1 cellular context compared by ENCODE assay signal in the genomic region with DNA sequence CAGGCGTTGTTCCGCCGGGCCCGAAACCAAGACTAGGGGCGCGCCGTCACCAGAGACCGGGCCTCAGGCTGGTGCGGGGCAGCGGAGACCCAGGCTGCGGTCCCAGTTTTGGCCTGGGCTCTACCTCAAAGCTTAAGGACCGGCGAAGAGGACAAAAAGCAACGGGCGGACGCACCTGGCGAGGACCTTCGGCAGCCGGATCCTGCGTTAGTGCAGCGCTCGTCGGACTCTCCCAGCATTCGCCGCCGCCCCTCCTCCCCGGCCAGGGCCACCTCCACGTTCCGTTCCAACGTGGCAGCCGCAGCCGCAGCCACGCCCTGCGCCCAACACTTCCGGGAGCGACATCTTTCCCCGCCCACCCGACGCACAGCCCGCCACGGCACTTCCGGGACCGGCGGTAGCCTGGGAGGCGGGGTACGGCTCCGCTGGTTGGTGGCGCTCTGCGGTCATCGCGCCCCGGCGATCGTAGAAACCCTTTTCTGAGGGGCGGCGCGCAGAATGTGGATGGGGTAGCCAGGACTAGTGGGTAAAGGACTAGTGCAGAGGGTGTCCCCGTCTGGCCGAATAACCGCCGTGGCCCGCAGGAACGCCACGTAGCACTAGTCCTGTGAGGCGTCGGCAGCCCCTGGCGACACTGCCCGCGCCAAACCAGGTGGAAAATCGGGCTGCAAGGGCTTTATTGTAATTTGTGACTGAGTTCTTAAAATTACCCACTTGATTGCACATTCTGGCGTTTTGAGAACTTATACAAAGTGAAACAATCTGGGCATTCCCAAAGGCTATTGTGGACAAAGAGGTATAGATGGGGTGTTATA.
A peak's percentile ranks its signal among the peaks of the same experiment; 100 is the strongest.
TF ChIP-seq lines count a peak whose summit lies in the region.

A gene with protein sequence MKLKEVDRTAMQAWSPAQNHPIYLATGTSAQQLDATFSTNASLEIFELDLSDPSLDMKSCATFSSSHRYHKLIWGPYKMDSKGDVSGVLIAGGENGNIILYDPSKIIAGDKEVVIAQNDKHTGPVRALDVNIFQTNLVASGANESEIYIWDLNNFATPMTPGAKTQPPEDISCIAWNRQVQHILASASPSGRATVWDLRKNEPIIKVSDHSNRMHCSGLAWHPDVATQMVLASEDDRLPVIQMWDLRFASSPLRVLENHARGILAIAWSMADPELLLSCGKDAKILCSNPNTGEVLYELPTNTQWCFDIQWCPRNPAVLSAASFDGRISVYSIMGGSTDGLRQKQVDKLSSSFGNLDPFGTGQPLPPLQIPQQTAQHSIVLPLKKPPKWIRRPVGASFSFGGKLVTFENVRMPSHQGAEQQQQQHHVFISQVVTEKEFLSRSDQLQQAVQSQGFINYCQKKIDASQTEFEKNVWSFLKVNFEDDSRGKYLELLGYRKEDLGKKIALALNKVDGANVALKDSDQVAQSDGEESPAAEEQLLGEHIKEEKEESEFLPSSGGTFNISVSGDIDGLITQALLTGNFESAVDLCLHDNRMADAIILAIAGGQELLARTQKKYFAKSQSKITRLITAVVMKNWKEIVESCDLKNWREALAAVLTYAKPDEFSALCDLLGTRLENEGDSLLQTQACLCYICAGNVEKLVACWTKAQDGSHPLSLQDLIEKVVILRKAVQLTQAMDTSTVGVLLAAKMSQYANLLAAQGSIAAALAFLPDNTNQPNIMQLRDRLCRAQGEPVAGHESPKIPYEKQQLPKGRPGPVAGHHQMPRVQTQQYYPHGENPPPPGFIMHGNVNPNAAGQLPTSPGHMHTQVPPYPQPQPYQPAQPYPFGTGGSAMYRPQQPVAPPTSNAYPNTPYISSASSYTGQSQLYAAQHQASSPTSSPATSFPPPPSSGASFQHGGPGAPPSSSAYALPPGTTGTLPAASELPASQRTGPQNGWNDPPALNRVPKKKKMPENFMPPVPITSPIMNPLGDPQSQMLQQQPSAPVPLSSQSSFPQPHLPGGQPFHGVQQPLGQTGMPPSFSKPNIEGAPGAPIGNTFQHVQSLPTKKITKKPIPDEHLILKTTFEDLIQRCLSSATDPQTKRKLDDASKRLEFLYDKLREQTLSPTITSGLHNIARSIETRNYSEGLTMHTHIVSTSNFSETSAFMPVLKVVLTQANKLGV (minus strand): TSS at position 241 of the 815 bp plus-strand sequence. CDS start 9,217 bp downstream, outside the sequence.

TF ChIP-seq in HepG2, 621 proteins besides CTCF, POLR2A, EP300 and RAD21 (continued from another document and continues in another):
- TF ChIP-seq, protein P1, sequence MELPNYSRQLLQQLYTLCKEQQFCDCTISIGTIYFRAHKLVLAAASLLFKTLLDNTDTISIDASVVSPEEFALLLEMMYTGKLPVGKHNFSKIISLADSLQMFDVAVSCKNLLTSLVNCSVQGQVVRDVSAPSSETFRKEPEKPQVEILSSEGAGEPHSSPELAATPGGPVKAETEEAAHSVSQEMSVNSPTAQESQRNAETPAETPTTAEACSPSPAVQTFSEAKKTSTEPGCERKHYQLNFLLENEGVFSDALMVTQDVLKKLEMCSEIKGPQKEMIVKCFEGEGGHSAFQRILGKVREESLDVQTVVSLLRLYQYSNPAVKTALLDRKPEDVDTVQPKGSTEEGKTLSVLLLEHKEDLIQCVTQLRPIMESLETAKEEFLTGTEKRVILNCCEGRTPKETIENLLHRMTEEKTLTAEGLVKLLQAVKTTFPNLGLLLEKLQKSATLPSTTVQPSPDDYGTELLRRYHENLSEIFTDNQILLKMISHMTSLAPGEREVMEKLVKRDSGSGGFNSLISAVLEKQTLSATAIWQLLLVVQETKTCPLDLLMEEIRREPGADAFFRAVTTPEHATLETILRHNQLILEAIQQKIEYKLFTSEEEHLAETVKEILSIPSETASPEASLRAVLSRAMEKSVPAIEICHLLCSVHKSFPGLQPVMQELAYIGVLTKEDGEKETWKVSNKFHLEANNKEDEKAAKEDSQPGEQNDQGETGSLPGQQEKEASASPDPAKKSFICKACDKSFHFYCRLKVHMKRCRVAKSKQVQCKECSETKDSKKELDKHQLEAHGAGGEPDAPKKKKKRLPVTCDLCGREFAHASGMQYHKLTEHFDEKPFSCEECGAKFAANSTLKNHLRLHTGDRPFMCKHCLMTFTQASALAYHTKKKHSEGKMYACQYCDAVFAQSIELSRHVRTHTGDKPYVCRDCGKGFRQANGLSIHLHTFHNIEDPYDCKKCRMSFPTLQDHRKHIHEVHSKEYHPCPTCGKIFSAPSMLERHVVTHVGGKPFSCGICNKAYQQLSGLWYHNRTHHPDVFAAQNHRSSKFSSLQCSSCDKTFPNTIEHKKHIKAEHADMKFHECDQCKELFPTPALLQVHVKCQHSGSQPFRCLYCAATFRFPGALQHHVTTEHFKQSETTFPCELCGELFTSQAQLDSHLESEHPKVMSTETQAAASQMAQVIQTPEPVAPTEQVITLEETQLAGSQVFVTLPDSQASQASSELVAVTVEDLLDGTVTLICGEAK (IDR thresholded peaks at IDR 0.05), result peak; percentile 76
- TF ChIP-seq, protein P1 (CRISPR knock-in tag; IDR thresholded peaks at IDR 0.05), result peak; percentile 74; the same call in 1 of the 2 replicates
- peak; percentile 86; the same call in 1 of the 2 replicates for TF ChIP-seq ZC3H13 (CRISPR knock-in tag; IDR thresholded peaks at IDR 0.05)
- no peak for TF ChIP-seq NR3C1 (CRISPR knock-in tag; IDR thresholded peaks at IDR 0.05)
- peak; percentile 91 for TF ChIP-seq ZNF782 (CRISPR knock-in tag; IDR thresholded peaks at IDR 0.05; ENCODE audit: borderline replicate concordance)
- TF ChIP-seq SALL2 (CRISPR knock-in tag; IDR thresholded peaks at IDR 0.05), result peak; percentile 61; the same call in 1 of the 2 replicates
- no peak for TF ChIP-seq ZBTB8A (CRISPR knock-in tag; IDR thresholded peaks at IDR 0.05; ENCODE audit: borderline replicate concordance, low read depth)
- peak; percentile 98 for TF ChIP-seq GABPA (IDR thresholded peaks at IDR 0.05; ENCODE audit: low read depth, low read length)
- TF ChIP-seq GABPA (CRISPR knock-in tag; IDR thresholded peaks at IDR 0.05; ENCODE audit: low read depth), result peak; percentile 95
- TF ChIP-seq, protein P2, sequence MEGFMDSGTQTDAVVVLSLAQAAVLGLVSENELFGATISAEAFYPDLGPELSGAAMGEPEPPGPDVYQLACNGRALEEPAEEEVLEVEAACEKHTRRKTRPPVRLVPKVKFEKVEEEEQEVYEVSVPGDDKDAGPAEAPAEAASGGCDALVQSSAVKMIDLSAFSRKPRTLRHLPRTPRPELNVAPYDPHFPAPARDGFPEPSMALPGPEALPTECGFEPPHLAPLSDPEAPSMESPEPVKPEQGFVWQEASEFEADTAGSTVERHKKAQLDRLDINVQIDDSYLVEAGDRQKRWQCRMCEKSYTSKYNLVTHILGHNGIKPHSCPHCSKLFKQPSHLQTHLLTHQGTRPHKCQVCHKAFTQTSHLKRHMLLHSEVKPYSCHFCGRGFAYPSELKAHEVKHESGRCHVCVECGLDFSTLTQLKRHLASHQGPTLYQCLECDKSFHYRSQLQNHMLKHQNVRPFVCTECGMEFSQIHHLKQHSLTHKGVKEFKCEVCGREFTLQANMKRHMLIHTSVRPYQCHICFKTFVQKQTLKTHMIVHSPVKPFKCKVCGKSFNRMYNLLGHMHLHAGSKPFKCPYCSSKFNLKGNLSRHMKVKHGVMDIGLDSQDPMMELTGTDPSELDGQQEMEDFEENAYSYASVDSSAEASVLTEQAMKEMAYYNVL (CRISPR knock-in tag; IDR thresholded peaks at IDR 0.05; ENCODE audit: borderline replicate concordance), result peak; percentile 87
- TF ChIP-seq, protein P3, sequence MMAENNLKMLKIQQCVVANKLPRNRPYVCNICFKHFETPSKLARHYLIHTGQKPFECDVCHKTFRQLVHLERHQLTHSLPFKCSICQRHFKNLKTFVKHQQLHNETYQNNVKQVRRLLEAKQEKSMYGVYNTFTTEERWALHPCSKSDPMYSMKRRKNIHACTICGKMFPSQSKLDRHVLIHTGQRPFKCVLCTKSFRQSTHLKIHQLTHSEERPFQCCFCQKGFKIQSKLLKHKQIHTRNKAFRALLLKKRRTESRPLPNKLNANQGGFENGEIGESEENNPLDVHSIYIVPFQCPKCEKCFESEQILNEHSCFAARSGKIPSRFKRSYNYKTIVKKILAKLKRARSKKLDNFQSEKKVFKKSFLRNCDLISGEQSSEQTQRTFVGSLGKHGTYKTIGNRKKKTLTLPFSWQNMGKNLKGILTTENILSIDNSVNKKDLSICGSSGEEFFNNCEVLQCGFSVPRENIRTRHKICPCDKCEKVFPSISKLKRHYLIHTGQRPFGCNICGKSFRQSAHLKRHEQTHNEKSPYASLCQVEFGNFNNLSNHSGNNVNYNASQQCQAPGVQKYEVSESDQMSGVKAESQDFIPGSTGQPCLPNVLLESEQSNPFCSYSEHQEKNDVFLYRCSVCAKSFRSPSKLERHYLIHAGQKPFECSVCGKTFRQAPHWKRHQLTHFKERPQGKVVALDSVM (CRISPR knock-in tag; IDR thresholded peaks at IDR 0.05), result peak; percentile 73
- TF ChIP-seq JARID2 (CRISPR knock-in tag; IDR thresholded peaks at IDR 0.05; ENCODE audit: insufficient replicate concordance), result no peak
- TF ChIP-seq, protein P4, sequence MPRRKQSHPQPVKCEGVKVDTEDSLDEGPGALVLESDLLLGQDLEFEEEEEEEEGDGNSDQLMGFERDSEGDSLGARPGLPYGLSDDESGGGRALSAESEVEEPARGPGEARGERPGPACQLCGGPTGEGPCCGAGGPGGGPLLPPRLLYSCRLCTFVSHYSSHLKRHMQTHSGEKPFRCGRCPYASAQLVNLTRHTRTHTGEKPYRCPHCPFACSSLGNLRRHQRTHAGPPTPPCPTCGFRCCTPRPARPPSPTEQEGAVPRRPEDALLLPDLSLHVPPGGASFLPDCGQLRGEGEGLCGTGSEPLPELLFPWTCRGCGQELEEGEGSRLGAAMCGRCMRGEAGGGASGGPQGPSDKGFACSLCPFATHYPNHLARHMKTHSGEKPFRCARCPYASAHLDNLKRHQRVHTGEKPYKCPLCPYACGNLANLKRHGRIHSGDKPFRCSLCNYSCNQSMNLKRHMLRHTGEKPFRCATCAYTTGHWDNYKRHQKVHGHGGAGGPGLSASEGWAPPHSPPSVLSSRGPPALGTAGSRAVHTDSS (CRISPR knock-in tag; conservative IDR thresholded peaks at IDR 0.05), result no peak
- no peak for TF ChIP-seq CENPX (CRISPR knock-in tag; IDR thresholded peaks at IDR 0.05)
- no peak for TF ChIP-seq SSRP1 (CRISPR knock-in tag; IDR thresholded peaks at IDR 0.05)
- TF ChIP-seq SOX5 (CRISPR knock-in tag; IDR thresholded peaks at IDR 0.05; ENCODE audit: borderline replicate concordance), result peak; percentile 50; the same call in 1 of the 2 replicates
- peak; percentile 90 for TF ChIP-seq ETV5 (CRISPR knock-in tag; IDR thresholded peaks at IDR 0.05; ENCODE audit: borderline replicate concordance)
- peak; percentile 32 for TF ChIP-seq SKI (IDR thresholded peaks at IDR 0.05; ENCODE audit: partially characterized antibody)
- no peak for TF ChIP-seq PLRG1 (conservative IDR thresholded peaks at IDR 0.05)
- TF ChIP-seq, protein P5, sequence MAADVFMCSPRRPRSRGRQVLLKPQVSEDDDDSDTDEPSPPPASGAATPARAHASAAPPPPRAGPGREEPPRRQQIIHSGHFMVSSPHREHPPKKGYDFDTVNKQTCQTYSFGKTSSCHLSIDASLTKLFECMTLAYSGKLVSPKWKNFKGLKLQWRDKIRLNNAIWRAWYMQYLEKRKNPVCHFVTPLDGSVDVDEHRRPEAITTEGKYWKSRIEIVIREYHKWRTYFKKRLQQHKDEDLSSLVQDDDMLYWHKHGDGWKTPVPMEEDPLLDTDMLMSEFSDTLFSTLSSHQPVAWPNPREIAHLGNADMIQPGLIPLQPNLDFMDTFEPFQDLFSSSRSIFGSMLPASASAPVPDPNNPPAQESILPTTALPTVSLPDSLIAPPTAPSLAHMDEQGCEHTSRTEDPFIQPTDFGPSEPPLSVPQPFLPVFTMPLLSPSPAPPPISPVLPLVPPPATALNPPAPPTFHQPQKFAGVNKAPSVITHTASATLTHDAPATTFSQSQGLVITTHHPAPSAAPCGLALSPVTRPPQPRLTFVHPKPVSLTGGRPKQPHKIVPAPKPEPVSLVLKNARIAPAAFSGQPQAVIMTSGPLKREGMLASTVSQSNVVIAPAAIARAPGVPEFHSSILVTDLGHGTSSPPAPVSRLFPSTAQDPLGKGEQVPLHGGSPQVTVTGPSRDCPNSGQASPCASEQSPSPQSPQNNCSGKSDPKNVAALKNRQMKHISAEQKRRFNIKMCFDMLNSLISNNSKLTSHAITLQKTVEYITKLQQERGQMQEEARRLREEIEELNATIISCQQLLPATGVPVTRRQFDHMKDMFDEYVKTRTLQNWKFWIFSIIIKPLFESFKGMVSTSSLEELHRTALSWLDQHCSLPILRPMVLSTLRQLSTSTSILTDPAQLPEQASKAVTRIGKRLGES (CRISPR knock-in tag; IDR thresholded peaks at IDR 0.05; ENCODE audit: borderline replicate concordance), result no peak
- TF ChIP-seq, protein P6, sequence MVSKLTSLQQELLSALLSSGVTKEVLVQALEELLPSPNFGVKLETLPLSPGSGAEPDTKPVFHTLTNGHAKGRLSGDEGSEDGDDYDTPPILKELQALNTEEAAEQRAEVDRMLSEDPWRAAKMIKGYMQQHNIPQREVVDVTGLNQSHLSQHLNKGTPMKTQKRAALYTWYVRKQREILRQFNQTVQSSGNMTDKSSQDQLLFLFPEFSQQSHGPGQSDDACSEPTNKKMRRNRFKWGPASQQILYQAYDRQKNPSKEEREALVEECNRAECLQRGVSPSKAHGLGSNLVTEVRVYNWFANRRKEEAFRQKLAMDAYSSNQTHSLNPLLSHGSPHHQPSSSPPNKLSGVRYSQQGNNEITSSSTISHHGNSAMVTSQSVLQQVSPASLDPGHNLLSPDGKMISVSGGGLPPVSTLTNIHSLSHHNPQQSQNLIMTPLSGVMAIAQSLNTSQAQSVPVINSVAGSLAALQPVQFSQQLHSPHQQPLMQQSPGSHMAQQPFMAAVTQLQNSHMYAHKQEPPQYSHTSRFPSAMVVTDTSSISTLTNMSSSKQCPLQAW (CRISPR knock-in tag; IDR thresholded peaks at IDR 0.05), result peak; percentile 96
- TF ChIP-seq ZBTB21 (CRISPR knock-in tag; IDR thresholded peaks at IDR 0.05), result peak; percentile 38; the same call in 1 of the 2 replicates
- peak; percentile 96 for TF ChIP-seq ZNF605 (CRISPR knock-in tag; IDR thresholded peaks at IDR 0.05)
- TF ChIP-seq SIX1 (CRISPR knock-in tag; IDR thresholded peaks at IDR 0.05; ENCODE audit: borderline replicate concordance), result no peak
- TF ChIP-seq YEATS2 (CRISPR knock-in tag; IDR thresholded peaks at IDR 0.05; ENCODE audit: borderline replicate concordance), result peak; percentile 92
